In the genomic region with DNA sequence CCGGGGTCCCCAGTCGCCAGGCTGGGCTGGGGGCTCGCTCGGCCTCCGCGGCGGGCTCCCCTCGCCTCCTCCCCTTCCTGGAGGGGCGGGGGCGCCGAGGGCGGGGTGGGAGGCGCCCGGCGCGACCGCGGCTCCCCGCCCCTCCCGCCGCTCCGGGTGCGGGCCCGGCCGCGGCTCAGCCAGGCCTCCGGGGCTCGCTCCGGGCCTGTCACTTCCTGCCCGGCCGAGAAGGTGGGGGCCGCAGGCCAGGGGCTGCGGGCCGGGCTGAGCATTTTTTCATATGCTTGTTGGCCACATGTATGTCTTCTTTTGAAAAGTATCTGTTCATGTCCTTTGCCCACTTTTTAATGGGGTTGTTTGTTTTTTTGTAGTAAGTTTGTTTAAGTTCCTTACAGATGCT, we compare ENCODE assay signal across 12 cellular contexts. TPM values are rescaled to one million over a fixed set of nuclear protein-coding genes. Genes with fewer than 3 reads are reported as not detected.
DNase-seq lines count a peak whose midpoint lies in the region; ATAC-seq and TF ChIP-seq lines count a peak whose summit lies in the region.
"Not testable (repeated sequence)": the region's sequence is repeated elsewhere in the genome, so short reads cannot be mapped to it uniquely, and the experiment has no call there.
"Had no signal": no experiment of that assay in that cellular context is flagged by ENCODE, and none has a peak within 500 bp of the region (broad histone marks: within the 10 kb centered on the region; RNA-seq: fewer than 3 reads in every experiment).

No MANE protein-coding gene starts in this region.

- not testable (repeated sequence) for H3K27me3 ChIP-seq in HUES6 (ENCODE audit: control insufficient read depth, insufficient read depth, low read length); left ventricle myocardium inferior (ENCODE audit: low read depth)

- not testable (repeated sequence) for H3K9ac ChIP-seq in HUES6 (ENCODE audit: low read length)

- peaks cover 45% of the 10 kb centered on the region for H3K27me3 Mint-ChIP-seq in activated CD4-positive, alpha-beta T cell treated with anti-CD3 and anti-CD28 coated beads for 36 hours
- peaks cover 61% of the 10 kb centered on the region for H3K27me3 Mint-ChIP-seq in central memory CD8-positive, alpha-beta T cell
- H3K27me3 Mint-ChIP-seq in memory B cell, progenitor cell of endocrine pancreas: not testable (repeated sequence)

- H3K27ac ChIP-seq in HUES6 (ENCODE audit: low read depth, low read length); left ventricle myocardium inferior (replicated peaks): not testable (repeated sequence)

- H3K9me3 ChIP-seq in HUES6 (ENCODE audit: control insufficient read depth, insufficient read depth, low read depth, low read length); left ventricle myocardium inferior (replicated peaks): not testable (repeated sequence)

- not testable (repeated sequence) for DNase-seq in activated CD4-positive, alpha-beta T cell treated with anti-CD3 and anti-CD28 coated beads for 36 hours; central memory CD8-positive, alpha-beta T cell (ENCODE audit: low spot score in 2 of 2); left ventricle myocardium inferior; memory B cell (ENCODE audit: low spot score in 2 of 2); progenitor cell of endocrine pancreas (ENCODE audit: low spot score, unreplicated experiment)

- not testable (repeated sequence) for H3K4me1 ChIP-seq in HUES6 (ENCODE audit: control insufficient read depth, insufficient read depth, low read length); left ventricle myocardium inferior

- not testable (repeated sequence) for TF ChIP-seq CTCF in left ventricle myocardium inferior (IDR thresholded peaks at IDR 0.05; ENCODE audit: borderline replicate concordance); progenitor cell of endocrine pancreas (IDR thresholded peaks at IDR 0.05; ENCODE audit: unreplicated experiment)

- peak; percentile 58 for ATAC-seq in GM18867 (IDR thresholded peaks at IDR 0.05; ENCODE audit: unreplicated experiment)
- peak; percentile 80 for ATAC-seq in activated CD4-positive, alpha-beta T cell treated with anti-CD3 and anti-CD28 coated beads for 36 hours
- peak; percentile 52 for ATAC-seq in central memory CD8-positive, alpha-beta T cell (replicated peaks; ENCODE audit: extremely low read depth, poor library complexity, severe bottlenecking)
- peak; percentile 87 for ATAC-seq in memory B cell (ENCODE audit: low read depth)

- H3K4me1 Mint-ChIP-seq in activated CD4-positive, alpha-beta T cell treated with anti-CD3 and anti-CD28 coated beads for 36 hours; central memory CD8-positive, alpha-beta T cell; memory B cell; progenitor cell of endocrine pancreas (ENCODE audit: low read depth): not testable (repeated sequence)

- CTCF ChIA-PET in activated CD4-positive, alpha-beta T cell treated with anti-CD3 and anti-CD28 coated beads for 36 hours (lab: Charles Lee) = not testable (repeated sequence)

- H3K36me3 Mint-ChIP-seq in activated CD4-positive, alpha-beta T cell treated with anti-CD3 and anti-CD28 coated beads for 36 hours (ENCODE audit: low read depth); central memory CD8-positive, alpha-beta T cell (ENCODE audit: insufficient read depth); memory B cell; progenitor cell of endocrine pancreas (ENCODE audit: insufficient read depth): not testable (repeated sequence)

- H3K4me3 ChIP-seq in HUES6 (ENCODE audit: low read depth, low read length) (peak overlapping the region; percentile 38), left ventricle myocardium inferior (peak overlapping the region; percentile 29)

- not testable (repeated sequence) for H3K4me3 Mint-ChIP-seq in activated CD4-positive, alpha-beta T cell treated with anti-CD3 and anti-CD28 coated beads for 36 hours
- H3K4me3 Mint-ChIP-seq in central memory CD8-positive, alpha-beta T cell = peak overlapping the region; percentile 36
- H3K4me3 Mint-ChIP-seq in memory B cell (peak overlapping the region; percentile 46), progenitor cell of endocrine pancreas (ENCODE audit: low read depth) (peak overlapping the region; percentile 75)

- POLR2A ChIA-PET in activated CD4-positive, alpha-beta T cell treated with anti-CD3 and anti-CD28 coated beads for 36 hours (lab: Charles Lee) = not testable (repeated sequence)

- H3K9me3 Mint-ChIP-seq in activated CD4-positive, alpha-beta T cell treated with anti-CD3 and anti-CD28 coated beads for 36 hours (ENCODE audit: low read depth); central memory CD8-positive, alpha-beta T cell; memory B cell; progenitor cell of endocrine pancreas (ENCODE audit: low read depth): not testable (repeated sequence)

- not testable (repeated sequence) for H3K36me3 ChIP-seq in HUES6 (ENCODE audit: control insufficient read depth, insufficient read depth, low read length); left ventricle myocardium inferior

- intact Hi-C loops in activated CD4-positive, alpha-beta T cell treated with anti-CD3 and anti-CD28 coated beads for 36 hours (cut with DNase I, micrococcal nuclease); left ventricle myocardium inferior (cut with micrococcal nuclease): not testable (repeated sequence)

- H3K27ac Mint-ChIP-seq in activated CD4-positive, alpha-beta T cell treated with anti-CD3 and anti-CD28 coated beads for 36 hours; central memory CD8-positive, alpha-beta T cell (ENCODE audit: low read depth); memory B cell: not testable (repeated sequence)
- H3K27ac Mint-ChIP-seq in progenitor cell of endocrine pancreas = peak overlapping the region; percentile 84

RNA-seq across cellular contexts. Expression of a gene that starts 11.2 kb away (rescaled TPM):
- total RNA-seq in activated CD4-positive, alpha-beta T cell treated with anti-CD3 and anti-CD28 coated beads for 36 hours = not detected
- total RNA-seq in left ventricle myocardium inferior (not detected), progenitor cell of endocrine pancreas (not detected in 2 replicates)
- total RNA-seq: ascending aorta, esophagus muscularis mucosa, lower leg skin, PC-3, stomach had no signal

RNA-seq across cellular contexts. Expression of a gene that starts 14.6 kb away (rescaled TPM):
- not detected for total RNA-seq in activated CD4-positive, alpha-beta T cell treated with anti-CD3 and anti-CD28 coated beads for 36 hours
- not detected for total RNA-seq in left ventricle myocardium inferior
- total RNA-seq in progenitor cell of endocrine pancreas = not detected in 2 replicates
- total RNA-seq: ascending aorta, esophagus muscularis mucosa, lower leg skin, PC-3, stomach had no signal

RNA-seq across cellular contexts. Expression of a gene that starts 29.0 kb away (rescaled TPM):
- not detected for total RNA-seq in activated CD4-positive, alpha-beta T cell treated with anti-CD3 and anti-CD28 coated beads for 36 hours
- total RNA-seq in left ventricle myocardium inferior = not detected
- total RNA-seq in progenitor cell of endocrine pancreas = not detected in 2 replicates
- total RNA-seq: ascending aorta, esophagus muscularis mucosa, lower leg skin, PC-3, stomach had no signal

RNA-seq across cellular contexts. Expression of a gene that starts 52.1 kb away (rescaled TPM):
- total RNA-seq in activated CD4-positive, alpha-beta T cell treated with anti-CD3 and anti-CD28 coated beads for 36 hours = not detected
- not detected for total RNA-seq in left ventricle myocardium inferior
- total RNA-seq in progenitor cell of endocrine pancreas = not detected in 2 replicates
- total RNA-seq: ascending aorta, esophagus muscularis mucosa, lower leg skin, PC-3, stomach had no signal

RNA-seq across cellular contexts. Expression of a gene that starts 55.0 kb away (rescaled TPM):
- total RNA-seq in activated CD4-positive, alpha-beta T cell treated with anti-CD3 and anti-CD28 coated beads for 36 hours = not detected
- total RNA-seq in left ventricle myocardium inferior (not detected), progenitor cell of endocrine pancreas (not detected in 2 replicates)
- total RNA-seq: ascending aorta, esophagus muscularis mucosa, lower leg skin, PC-3, stomach had no signal
